ENCODE assay signal across 9 cellular contexts in the genomic region with DNA sequence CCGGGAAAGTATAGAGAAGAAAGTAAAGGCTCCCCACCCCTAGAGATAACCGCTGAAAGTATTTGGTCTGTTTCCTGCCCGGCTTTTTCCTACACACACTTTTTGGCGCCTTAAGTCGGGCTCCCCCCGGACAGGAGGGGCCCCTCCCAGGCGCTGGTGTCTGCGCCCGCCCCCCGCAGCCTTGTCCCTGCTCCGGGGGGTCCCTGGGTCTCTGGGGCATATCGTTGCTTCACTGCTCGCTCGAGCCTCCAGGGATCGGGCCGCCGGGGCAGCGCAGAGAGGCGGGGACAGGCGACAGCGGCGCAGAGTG. TPM values are rescaled to one million over a fixed set of nuclear protein-coding genes. Genes with fewer than 3 reads are reported as not detected.
DNase-seq lines count a peak whose midpoint lies in the region; ATAC-seq and TF ChIP-seq lines count a peak whose summit lies in the region.
"Had no signal": no experiment of that assay in that cellular context is flagged by ENCODE, and none has a peak within 500 bp of the region (broad histone marks: within the 10 kb centered on the region; RNA-seq: fewer than 3 reads in every experiment).

No MANE protein-coding gene starts in this region.

- intact Hi-C loops in heart right ventricle (cut with DNase I), result no loop called here
- intact Hi-C loops in Right ventricle myocardium inferior (cut with DNase I), result no loop called here
- intact Hi-C loops in vagina (cut with DNase I), result no loop called here

- POLR2A ChIA-PET in activated naive CD8-positive, alpha-beta T cell treated with anti-CD3 and anti-CD28 coated beads, Interleukin-2, amount 10 ng/mL, durations not matched to agents 7 days and 5 days (lab: Charles Lee), result interaction anchor here (1.1 to 9.6 kb wide), 3 partner anchors 15 to 22 kb away, joined by 3 to 67 read pairs (median 8); partner anchors contain the start of genes POLR2L, RPLP2 and TSPAN4

- H3K27me3 ChIP-seq in heart right ventricle, result peaks cover 0 to 56% (median 0%) of the 10 kb centered on the region in 7 donors
- no peaks in the 10 kb centered on the region for H3K27me3 ChIP-seq in vagina

- H3K27ac ChIP-seq in heart right ventricle (peak overlapping the region; percentile 72 to 90 (median 86)), vagina (no peak overlapping the region)

- H3K27me3 Mint-ChIP-seq in activated naive CD8-positive, alpha-beta T cell treated with anti-CD3 and anti-CD28 coated beads, Interleukin-2, amount 10 ng/mL, durations not matched to agents 7 days and 5 days, result peaks cover 29% of the 10 kb centered on the region
- no peaks in the 10 kb centered on the region for H3K27me3 Mint-ChIP-seq in memory B cell

- 1 to 4% methylated on average over 21 to 22 of the region's 22 CpGs for WGBS in heart right ventricle, 2 donors

- peaks cover 0 to 42% (median 20%) of the 10 kb centered on the region in 9 donors for H3K36me3 ChIP-seq in heart right ventricle
- H3K36me3 ChIP-seq in vagina, result peaks cover 0 to 28% of the 10 kb centered on the region in 2 donors

- no peak for TF ChIP-seq POLR2A in vagina (IDR thresholded peaks at IDR 0.05)

- ATAC-seq in heart right ventricle, result peak in 2 of 8 donors; percentile 1 to 3
- no peak for ATAC-seq in Right ventricle myocardium inferior
- peak; percentile 13 for ATAC-seq in activated naive CD8-positive, alpha-beta T cell treated with anti-CD3 and anti-CD28 coated beads, Interleukin-2, amount 10 ng/mL, durations not matched to agents 7 days and 5 days (ENCODE audit: low read depth)
- peak; percentile 4 for ATAC-seq in memory B cell (ENCODE audit: low read depth)
- ATAC-seq in GM21619 (IDR thresholded peaks at IDR 0.05; ENCODE audit: unreplicated experiment), result no peak

- peaks cover 16% of the 10 kb centered on the region for H3K4me1 Mint-ChIP-seq in activated naive CD8-positive, alpha-beta T cell treated with anti-CD3 and anti-CD28 coated beads, Interleukin-2, amount 10 ng/mL, durations not matched to agents 7 days and 5 days
- peaks cover 26% of the 10 kb centered on the region for H3K4me1 Mint-ChIP-seq in memory B cell

- peak overlapping the region; percentile 83 for H3K4me3 Mint-ChIP-seq in activated naive CD8-positive, alpha-beta T cell treated with anti-CD3 and anti-CD28 coated beads, Interleukin-2, amount 10 ng/mL, durations not matched to agents 7 days and 5 days
- H3K4me3 Mint-ChIP-seq in memory B cell, result peak overlapping the region; percentile 78

- H3K4me1 ChIP-seq in heart right ventricle (peaks cover 36 to 88% (median 67%) of the 10 kb centered on the region in 9 donors), vagina (peaks cover 59% of the 10 kb centered on the region)

- peak overlapping the region; percentile 24 to 69 (median 58) for H3K4me3 ChIP-seq in heart right ventricle
- peak overlapping the region; percentile 33 to 36 for H3K4me3 ChIP-seq in vagina

- H3K9me3 ChIP-seq in heart right ventricle, result no peaks in the 10 kb centered on the region
- no peaks in the 10 kb centered on the region for H3K9me3 ChIP-seq in vagina

- DNase-seq in heart right ventricle (no peak), Right ventricle myocardium inferior (ENCODE audit: missing footprints) (no peak), memory B cell (ENCODE audit: low spot score in 2 of 2) (no peak), vagina (ENCODE audit: extremely low spot score in 2 of 2) (no peak), NCI-H1092 treated with DMSO at 0.1 percent for 48 hours (lab: John Stamatoyannopoulos, UW) (no peak), midbrain (lab: John Stamatoyannopoulos, UW) (no peak)
- DNase-seq in activated naive CD8-positive, alpha-beta T cell treated with anti-CD3 and anti-CD28 coated beads, Interleukin-2, amount 10 ng/mL, durations not matched to agents 7 days and 5 days, result no peak
- DNase-seq: DMS79 treated with DMSO at 0.1 percent for 48 hours had no signal

- peaks cover 6% of the 10 kb centered on the region for H3K36me3 Mint-ChIP-seq in activated naive CD8-positive, alpha-beta T cell treated with anti-CD3 and anti-CD28 coated beads, Interleukin-2, amount 10 ng/mL, durations not matched to agents 7 days and 5 days
- peaks cover 6% of the 10 kb centered on the region for H3K36me3 Mint-ChIP-seq in memory B cell

- peak overlapping the region; percentile 77 for H3K27ac Mint-ChIP-seq in activated naive CD8-positive, alpha-beta T cell treated with anti-CD3 and anti-CD28 coated beads, Interleukin-2, amount 10 ng/mL, durations not matched to agents 7 days and 5 days
- H3K27ac Mint-ChIP-seq in memory B cell, result no peak overlapping the region

- H3K9me3 Mint-ChIP-seq in activated naive CD8-positive, alpha-beta T cell treated with anti-CD3 and anti-CD28 coated beads, Interleukin-2, amount 10 ng/mL, durations not matched to agents 7 days and 5 days, result no peaks in the 10 kb centered on the region
- H3K9me3 Mint-ChIP-seq in memory B cell, result no peaks in the 10 kb centered on the region

- no peak for TF ChIP-seq CTCF in heart right ventricle (IDR thresholded peaks at IDR 0.05)
- TF ChIP-seq CTCF in vagina (IDR thresholded peaks at IDR 0.05), result no peak

RNA-seq across cellular contexts. Expression of gene CRACR2B, which starts 0.9 kb away (rescaled TPM):
- total RNA-seq in heart right ventricle (10 to 100 TPM; 11.4 to 23.0 (median 17.0) TPM), Right ventricle myocardium inferior (24.3 TPM), vagina (4.9 TPM)
- 10 to 100 TPM; 11.5 to 72.3 TPM for polyA plus RNA-seq in heart right ventricle
- 10 to 100 TPM; 10.5 to 11.2 TPM for total RNA-seq in activated naive CD8-positive, alpha-beta T cell treated with anti-CD3 and anti-CD28 coated beads, Interleukin-2, amount 10 ng/mL, durations not matched to agents 7 days and 5 days

RNA-seq across cellular contexts. Expression of gene CD151, which starts 6.0 kb away (rescaled TPM):
- 100 to 1,000 TPM; 286 to 668 (median 466) TPM for total RNA-seq in heart right ventricle
- 100 to 1,000 TPM; 444 to 684 TPM for polyA plus RNA-seq in heart right ventricle
- total RNA-seq in Right ventricle myocardium inferior, result 462 TPM
- 10 to 100 TPM; 36.4 to 37.4 TPM for total RNA-seq in activated naive CD8-positive, alpha-beta T cell treated with anti-CD3 and anti-CD28 coated beads, Interleukin-2, amount 10 ng/mL, durations not matched to agents 7 days and 5 days
- total RNA-seq in vagina, result 150 TPM

RNA-seq across cellular contexts. Expression of gene PNPLA2, which starts 8.1 kb away (rescaled TPM):
- total RNA-seq in heart right ventricle (100 to 1,000 TPM; 183 to 359 (median 251) TPM), Right ventricle myocardium inferior (321 TPM), vagina (103 TPM)
- polyA plus RNA-seq in heart right ventricle, result 100 to 1,000 TPM; 114 to 148 TPM
- total RNA-seq in activated naive CD8-positive, alpha-beta T cell treated with anti-CD3 and anti-CD28 coated beads, Interleukin-2, amount 10 ng/mL, durations not matched to agents 7 days and 5 days, result 100 to 1,000 TPM; 110 to 125 TPM

RNA-seq across cellular contexts. Expression of gene POLR2L, which starts 15.5 kb away (rescaled TPM):
- total RNA-seq in heart right ventricle, result 100 to 1,000 TPM; 194 to 279 (median 234) TPM
- 100 to 1,000 TPM; 148 to 279 TPM for polyA plus RNA-seq in heart right ventricle
- 298 TPM for total RNA-seq in Right ventricle myocardium inferior
- total RNA-seq in activated naive CD8-positive, alpha-beta T cell treated with anti-CD3 and anti-CD28 coated beads, Interleukin-2, amount 10 ng/mL, durations not matched to agents 7 days and 5 days, result 10 to 100 TPM; 76.7 to 78.9 TPM
- total RNA-seq in vagina, result 53.8 TPM

RNA-seq across cellular contexts. Expression of gene TSPAN4, which starts 15.9 kb away (rescaled TPM):
- total RNA-seq in heart right ventricle (10 to 100 TPM; 22.2 to 46.4 (median 26.9) TPM), Right ventricle myocardium inferior (43.8 TPM), vagina (99.0 TPM)
- polyA plus RNA-seq in heart right ventricle, result 10 to 100 TPM; 44.4 to 66.5 TPM
- total RNA-seq in activated naive CD8-positive, alpha-beta T cell treated with anti-CD3 and anti-CD28 coated beads, Interleukin-2, amount 10 ng/mL, durations not matched to agents 7 days and 5 days, result 10 to 100 TPM; 19.0 to 20.3 TPM

Comparison
In these comparisons a context has a peak if more than half of its experiments do, and no peak if none do; other contexts are left out.
1. ATAC-seq: peak in activated naive CD8-positive, alpha-beta T cell treated with anti-CD3 and anti-CD28 coated beads, Interleukin-2, amount 10 ng/mL, durations not matched to agents 7 days and 5 days (single experiment) and memory B cell (single experiment); none in Right ventricle myocardium inferior (single experiment) and GM21619 (single experiment).